Comparison of ENCODE assay signal across 28 cellular contexts in genomic region chr4:143127621-143128020, GRCh38.
"Had no signal": no experiment of that assay in that cellular context is flagged by ENCODE, and none has a peak within 500 bp of the region (broad histone marks: within the 10 kb centered on the region; RNA-seq: fewer than 3 reads in every experiment).

No MANE protein-coding gene starts in this region.

- ATAC-seq: effector memory CD8-positive, alpha-beta T cell; esophagus mucosa; gastrocnemius medialis; heart right ventricle; left cardiac atrium; left lung; left ventricle myocardium superior; lower lobe of right lung; mucosa of descending colon; natural killer cell had no signal

- H3K27ac ChIP-seq: epithelial cell of prostate, esophagus squamous epithelium, gastrocnemius medialis, heart right ventricle, left lung, lower lobe of right lung had no signal

- H3K27me3 ChIP-seq: esophagus squamous epithelium, gastrocnemius medialis, heart right ventricle, left lung had no signal

- H3K9me3 ChIP-seq: esophagus squamous epithelium, gastrocnemius medialis, lower lobe of right lung, mucosa of descending colon had no signal

- H3K9me3 Mint-ChIP-seq: dendritic cell treated with granulocyte-macrophage colony-stimulating factor and Interleukin-4, amounts not matched to agents 40 ng/mL and 50 ng/mL, for 4 days had no signal

- H3K27me3 Mint-ChIP-seq: dendritic cell treated with granulocyte-macrophage colony-stimulating factor and Interleukin-4, amounts not matched to agents 40 ng/mL and 50 ng/mL, for 4 days had no signal

- H3K4me3 Mint-ChIP-seq: dendritic cell treated with granulocyte-macrophage colony-stimulating factor and Interleukin-4, amounts not matched to agents 40 ng/mL and 50 ng/mL, for 4 days; effector memory CD8-positive, alpha-beta T cell; endodermal cell; mesothelial cell of epicardium; naive B cell; natural killer cell had no signal

- FAIRE-seq: endometrium, islet of Langerhans, keratinocyte had no signal

- H3K4me3 ChIP-seq: esophagus squamous epithelium, gastrocnemius medialis, heart right ventricle, left lung, lower lobe of right lung, mucosa of descending colon had no signal

- H3K27ac Mint-ChIP-seq: dendritic cell treated with granulocyte-macrophage colony-stimulating factor and Interleukin-4, amounts not matched to agents 40 ng/mL and 50 ng/mL, for 4 days; effector memory CD8-positive, alpha-beta T cell; endodermal cell; mesothelial cell of epicardium; natural killer cell had no signal

- H3K36me3 Mint-ChIP-seq: mesothelial cell of epicardium, natural killer cell had no signal

- H3K4me1 Mint-ChIP-seq: endodermal cell, mesothelial cell of epicardium, naive B cell, natural killer cell had no signal

- H3K4me1 ChIP-seq: esophagus squamous epithelium, gastrocnemius medialis, heart right ventricle, left lung, lower lobe of right lung had no signal

- DNase-seq: cortex of kidney; effector CD8-positive, alpha-beta T cell; effector memory CD8-positive, alpha-beta T cell; endodermal cell; erythroblast; esophagus squamous epithelium; foreskin fibroblast; foreskin melanocyte; gastrocnemius medialis; glutamatergic neuron; head of caudate nucleus; heart right ventricle; hippocampal formation; left cardiac atrium; left lung; left ventricle myocardium superior; lower lobe of right lung; mesenchymal stem cell; mucosa of descending colon; naive B cell; natural killer cell had no signal

- H3K36me3 ChIP-seq: esophagus squamous epithelium, gastrocnemius medialis, heart right ventricle, left lung, lower lobe of right lung had no signal
